29 cellular contexts compared by ENCODE assay signal in the genomic region with DNA sequence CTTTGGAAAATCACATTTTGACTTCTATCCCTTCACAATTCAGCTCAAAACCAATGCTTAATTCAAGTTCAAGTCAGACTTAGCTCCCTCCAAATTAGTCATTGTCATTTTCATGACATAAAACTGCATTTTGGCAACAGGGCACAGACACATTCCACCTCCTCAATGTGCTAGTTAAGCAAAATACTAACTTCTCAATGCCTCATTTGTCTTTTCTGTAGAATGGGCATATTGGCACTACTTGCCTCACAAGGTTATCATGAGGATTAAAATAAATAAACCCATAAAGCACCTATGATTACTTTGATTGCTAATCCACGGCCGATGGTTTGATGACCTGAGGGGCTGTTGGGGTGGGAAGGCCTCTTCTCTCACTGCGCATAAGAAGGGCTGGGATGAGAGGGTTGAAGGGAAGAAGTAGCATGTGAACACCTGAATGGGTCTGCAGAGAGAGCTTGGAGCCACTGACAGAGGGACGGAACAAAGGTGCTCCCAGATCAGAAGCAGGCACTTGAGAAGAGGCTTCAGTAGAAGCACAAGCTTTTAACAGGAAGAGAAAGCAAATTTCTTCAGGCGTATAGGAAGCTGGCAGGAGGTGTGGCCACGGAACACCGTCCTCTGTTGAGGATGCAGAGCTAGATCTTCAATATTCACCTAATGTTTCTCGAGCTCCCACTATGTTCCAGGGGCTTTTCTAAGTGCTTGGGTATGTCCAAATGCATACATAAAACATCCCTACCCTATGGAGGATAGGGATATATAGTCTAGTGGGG. TPM values are rescaled to one million over a fixed set of nuclear protein-coding genes. Genes with fewer than 3 reads are reported as not detected.
DNase-seq lines count a peak whose midpoint lies in the region; ATAC-seq, FAIRE-seq and TF ChIP-seq lines count a peak whose summit lies in the region.
"Had no signal": no experiment of that assay in that cellular context is flagged by ENCODE, and none has a peak within 500 bp of the region (broad histone marks: within the 10 kb centered on the region; RNA-seq: fewer than 3 reads in every experiment).

No MANE protein-coding gene starts in this region.

- no peak overlapping the region for H2BK120ac ChIP-seq in mesenchymal stem cell (ENCODE audit: low read depth, low read length)

- no peak overlapping the region for H4K91ac ChIP-seq in mesenchymal stem cell (ENCODE audit: low read length)

- H3K4me2 ChIP-seq in OCI-LY3 (ENCODE audit: low read length): peak overlapping the region; percentile 24
- no peak overlapping the region for H3K4me2 ChIP-seq in mesenchymal stem cell (ENCODE audit: low read length, poor library complexity, severe bottlenecking)
- H3K4me2 ChIP-seq: PC-9 had no signal

- no peaks in the 10 kb centered on the region for H3K79me1 ChIP-seq in mesenchymal stem cell (replicated peaks; ENCODE audit: low read length, poor library complexity, severe bottlenecking)

- no peak for ATAC-seq in GM18873 (IDR thresholded peaks at IDR 0.05; ENCODE audit: low FRiP score, unreplicated experiment)
- ATAC-seq: activated CD4-positive, alpha-beta T cell treated with anti-CD3 and anti-CD28 coated beads for 36 hours; activated T-helper 17 cell treated with anti-CD3 and anti-CD28 coated beads, Interleukin-2, amount 50 U/mL, for 72 hours; gastroesophageal sphincter; lower lobe of right lung; Right ventricle myocardium inferior; SK-N-SH treated with all-trans-retinoic acid at 6 μM for 48 hours; stimulated activated naive CD8-positive, alpha-beta T cell treated with anti-CD3 and anti-CD28 coated beads, Interleukin-15, Interleukin-2, amounts not matched to agents 100 U/mL and 50 U/mL, for 24 hours; T-helper 17 cell had no signal

- H3K36me3 ChIP-seq in OCI-LY3 (replicated peaks; ENCODE audit: low read depth, low read length): no peaks in the 10 kb centered on the region
- no peaks in the 10 kb centered on the region for H3K36me3 ChIP-seq in mesenchymal stem cell (ENCODE audit: control insufficient read depth in 1 of 2, insufficient read depth in 2 of 2, low read depth in 1 of 2, low read length in 2 of 2)
- H3K36me3 ChIP-seq: breast epithelium, gastroesophageal sphincter, lower lobe of right lung had no signal

- H3K4me3 ChIP-seq in OCI-LY3 (ENCODE audit: low read length): no peak overlapping the region
- no peak overlapping the region for H3K4me3 ChIP-seq in mesenchymal stem cell (ENCODE audit: insufficient read depth in 1 of 2, low read depth in 1 of 2, low read length in 2 of 2)
- H3K4me3 ChIP-seq: breast epithelium, gastroesophageal sphincter, lower lobe of right lung, PC-9 had no signal

- peak overlapping the region; percentile 9 for H4K8ac ChIP-seq in mesenchymal stem cell (ENCODE audit: low read length)

- FAIRE-seq in GM18507 (lab: Jason Lieb, UNC): peak; percentile 59
- FAIRE-seq: GM12891 had no signal

- H3K14ac ChIP-seq in mesenchymal stem cell (ENCODE audit: low read length in 2 of 2): no peak overlapping the region

- no peak overlapping the region; the same call in 1 of the 2 replicates for H2AFZ ChIP-seq in OCI-LY3 (ENCODE audit: low read depth, low read length)
- no peak overlapping the region for H2AFZ ChIP-seq in mesenchymal stem cell (ENCODE audit: low read depth, low read length)
- H2AFZ ChIP-seq: PC-9 had no signal

- H2AK5ac ChIP-seq in mesenchymal stem cell (ENCODE audit: low read length, severe bottlenecking): no peak overlapping the region

- H3K4ac ChIP-seq in mesenchymal stem cell (ENCODE audit: low read depth in 1 of 2, low read length in 2 of 2): no peak overlapping the region

- no peaks in the 10 kb centered on the region for H3K79me2 ChIP-seq in OCI-LY3 (ENCODE audit: low read length)

- no peak overlapping the region for H2BK5ac ChIP-seq in mesenchymal stem cell (ENCODE audit: low read depth, low read length, poor library complexity, severe bottlenecking)

- H3K18ac ChIP-seq in mesenchymal stem cell (ENCODE audit: low read depth in 1 of 2, low read length in 2 of 2): no peak overlapping the region

- no peak overlapping the region for H2BK15ac ChIP-seq in mesenchymal stem cell (ENCODE audit: low read depth, poor library complexity, severe bottlenecking)

- H3K9me3 ChIP-seq in OCI-LY3 (ENCODE audit: insufficient read depth, low read length): no peaks in the 10 kb centered on the region
- no peaks in the 10 kb centered on the region for H3K9me3 ChIP-seq in mesenchymal stem cell (ENCODE audit: control insufficient read depth, low read length)
- H3K9me3 ChIP-seq: breast epithelium, lower lobe of right lung had no signal

- CTCF ChIA-PET in GM10248 (lab: Yijun Ruan, JAX): interaction anchor here (1.0 to 3.5 kb wide), 10 partner anchors 18 to 727 kb away, joined by 3 to 21 read pairs (median 4); a partner anchor contains a TSS

- no peaks in the 10 kb centered on the region for H4K20me1 ChIP-seq in OCI-LY3 (ENCODE audit: insufficient read depth, low read length)

- H3K9ac ChIP-seq in OCI-LY3 (ENCODE audit: low read length) (no peak overlapping the region), mesenchymal stem cell (ENCODE audit: low read length) (no peak overlapping the region)

- H2BK12ac ChIP-seq in mesenchymal stem cell (ENCODE audit: low read length in 2 of 2): no peak overlapping the region

- POLR2A ChIA-PET in GM10248 (lab: Yijun Ruan, JAX): no interaction called here

- H3K27me3 ChIP-seq in OCI-LY3 (ENCODE audit: low read depth, low read length) (0 out of 2 replicates have a peak, but pooled peaks cover 4% of the 10 kb centered on the region), mesenchymal stem cell (ENCODE audit: control insufficient read depth in 1 of 2, insufficient read depth in 1 of 2, low read length in 2 of 2) (peaks cover 0 to 19% of the 10 kb centered on the region in 2 experiments)
- H3K27me3 ChIP-seq: breast epithelium, gastroesophageal sphincter had no signal

- H3K4me1 ChIP-seq in OCI-LY3 (ENCODE audit: low read length) (no peaks in the 10 kb centered on the region), mesenchymal stem cell (ENCODE audit: control insufficient read depth, insufficient read depth, low read depth, low read length) (no peaks in the 10 kb centered on the region)
- H3K4me1 ChIP-seq: breast epithelium, lower lobe of right lung had no signal

- DNase-seq in DMS79 (lab: John Stamatoyannopoulos, UW) (peak; percentile 3), DMS79 treated with DMSO at 0.1 percent for 48 hours (lab: John Stamatoyannopoulos, UW) (no peak), GM18507 (ENCODE audit: extremely low spot score, insufficient read length, low read depth) (no peak), mesenchymal stem cell (no peak), HK-2 (ENCODE audit: unreplicated experiment) (no peak), GM10248 (ENCODE audit: extremely low spot score) (no peak)
- DNase-seq: activated CD4-positive, alpha-beta T cell treated with anti-CD3 and anti-CD28 coated beads for 36 hours; anterior cingulate cortex; CD4-positive, alpha-beta memory T cell; EL; HCEC 1CT; kidney glomerular epithelial cell; lower lobe of right lung; NCI-H1105 treated with DMSO at 0.1 percent for 48 hours; NCI-H187 treated with DMSO at 0.1 percent for 48 hours; NCI-H2171; NCI-H510A; PC-9; stimulated activated naive CD8-positive, alpha-beta T cell treated with anti-CD3 and anti-CD28 coated beads, Interleukin-15, Interleukin-2, amounts not matched to agents 100 U/mL and 50 U/mL, for 24 hours; T-helper 17 cell had no signal

- no peak overlapping the region for H3K27ac ChIP-seq in OCI-LY3 (ENCODE audit: low read length)
- no peak overlapping the region for H3K27ac ChIP-seq in mesenchymal stem cell (ENCODE audit: low read length, poor library complexity, severe bottlenecking)
- H3K27ac ChIP-seq: 22Rv1, breast epithelium, gastroesophageal sphincter, lower lobe of right lung, PC-9 had no signal

- WGBS in mesenchymal stem cell: 88% methylated on average over 5 of the region's 8 CpGs

- TF ChIP-seq CTCF in OCI-LY3 (IDR thresholded peaks at IDR 0.05; ENCODE audit: low read depth, low read length) (no peak), GM10248 (IDR thresholded peaks at IDR 0.05; ENCODE audit: control extremely low read depth, extremely low read depth, low read depth, missing control alignments) (no peak)

- no peak overlapping the region for H3K23ac ChIP-seq in mesenchymal stem cell (ENCODE audit: low read length in 2 of 2)

RNA-seq across cellular contexts. Expression of a gene that starts 11.7 kb away (rescaled TPM):
- 31.7 TPM for polyA plus RNA-seq in mesenchymal stem cell (2013, experiment 1 of 2)
- polyA plus RNA-seq in mesenchymal stem cell (2013, experiment 2 of 2): 30.4 TPM
